In genomic region chr6:128443553-128443952, GRCh38 we compare ENCODE assay signal across 10 cellular contexts.
"Had no signal": no experiment of that assay in that cellular context is flagged by ENCODE, and none has a peak within 500 bp of the region (broad histone marks: within the 10 kb centered on the region; RNA-seq: fewer than 3 reads in every experiment).

No MANE protein-coding gene starts in this region.

- H3K9me3 ChIP-seq: adrenal gland, thyroid gland had no signal

- H3K27ac ChIP-seq: adrenal gland, parathyroid adenoma, thyroid gland had no signal

- H3K4me1 ChIP-seq: adrenal gland, parathyroid adenoma, thyroid gland had no signal

- H3K4me3 ChIP-seq: adrenal gland, thyroid gland had no signal

- DNase-seq: activated CD4-positive, alpha-beta T cell treated with anti-CD3 and anti-CD28 coated beads, Interleukin-2, amount 50 U/mL, for 1 hour; activated CD4-positive, CD25-positive, alpha-beta regulatory T cell; activated naive CD4-positive, alpha-beta T cell treated with anti-CD3 and anti-CD28 coated beads, Interleukin-2, amount 50 U/mL, for 16 hours; adrenal gland; hypothalamus; left cardiac atrium; retina; stimulated activated CD4-positive, alpha-beta T cell treated with anti-CD3 and anti-CD28 coated beads, Interleukin-4, amount 100 ng/mL, for 4 hours; thyroid gland had no signal

- ATAC-seq: left cardiac atrium had no signal

- H3K36me3 ChIP-seq: adrenal gland, thyroid gland had no signal

- H3K27me3 ChIP-seq: adrenal gland, thyroid gland had no signal
